Comparison of ENCODE assay signal across 20 cellular contexts in genomic region chr10:130492266-130492934, GRCh38.
"Had no signal": no experiment of that assay in that cellular context is flagged by ENCODE, and none has a peak within 500 bp of the region (broad histone marks: within the 10 kb centered on the region; RNA-seq: fewer than 3 reads in every experiment).

No MANE protein-coding gene starts in this region.

- H3K27me3 ChIP-seq: body of pancreas, esophagus squamous epithelium had no signal

- H3K4me3 ChIP-seq: body of pancreas, esophagus squamous epithelium, lung, prostate gland, smooth muscle cell had no signal

- H3K4me1 ChIP-seq: body of pancreas, esophagus squamous epithelium, prostate gland had no signal

- H3K27ac ChIP-seq: body of pancreas, esophagus squamous epithelium, prostate gland had no signal

- H3K9me3 ChIP-seq: body of pancreas, esophagus squamous epithelium, prostate gland had no signal

- H3K36me3 ChIP-seq: esophagus squamous epithelium, prostate gland had no signal

- DNase-seq: activated CD4-positive, alpha-beta T cell treated with anti-CD3 and anti-CD28 coated beads, Interleukin-2, amount 50 U/mL, for 48 hours; activated T-cell treated with anti-CD3 and anti-CD28 coated beads, Interleukin-2, amount 50 U/mL, for 24 hours; amniotic stem cell; body of pancreas; central memory CD4-positive, alpha-beta T cell; cortex of kidney; effector CD4-positive, alpha-beta T cell; esophagus squamous epithelium; glutamatergic neuron; hypothalamus; kidney glomerular epithelial cell; occipital lobe; right cardiac atrium; T-helper 1 cell; T1000 had no signal

- ATAC-seq: body of pancreas; naive thymus-derived CD8-positive, alpha-beta T cell; right cardiac atrium; SK-N-SH treated with all-trans-retinoic acid at 6 μM for 48 hours had no signal
